3 cellular contexts compared by ENCODE assay signal in the genomic region with DNA sequence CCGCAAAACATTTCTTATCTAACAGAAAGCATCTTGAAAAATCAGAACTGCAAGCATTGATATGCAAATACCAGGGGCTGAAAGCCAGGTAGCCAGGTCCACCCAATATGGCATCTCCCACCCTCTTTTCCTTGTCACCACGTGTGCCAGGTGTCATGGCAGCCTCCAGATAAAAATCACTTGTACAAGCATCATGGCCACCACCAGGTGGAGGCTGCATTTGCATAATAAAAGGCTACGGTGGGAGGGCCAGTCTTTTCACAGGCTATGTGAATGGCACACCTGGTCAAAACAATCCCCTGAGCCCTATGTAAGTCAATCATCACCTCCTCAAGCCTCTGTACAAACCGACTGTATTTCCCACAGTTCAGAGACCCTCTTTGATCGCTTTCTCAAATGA.
TF ChIP-seq lines count a peak whose summit lies in the region.

No MANE protein-coding gene starts in this region.

TF ChIP-seq in SK-N-SH, 30 proteins besides CTCF, POLR2A, EP300 and RAD21:
- TF ChIP-seq POLR2AphosphoS5 (IDR thresholded peaks at IDR 0.05; ENCODE audit: low read depth, low read length) = no peak
- no peak for TF ChIP-seq JUND (IDR thresholded peaks at IDR 0.05)

TF ChIP-seq in SK-N-SH treated with all-trans-retinoic acid at 6 μM for 48 hours, 23 proteins besides CTCF, POLR2A, EP300 and RAD21:
- no peak for TF ChIP-seq RARB (CRISPR knock-in tag; IDR thresholded peaks at IDR 0.05)
- no peak for TF ChIP-seq CSDC2 (CRISPR knock-in tag; IDR thresholded peaks at IDR 0.05)
- TF ChIP-seq TCF4 (CRISPR knock-in tag; IDR thresholded peaks at IDR 0.05; ENCODE audit: borderline replicate concordance) = no peak
- no peak for TF ChIP-seq SNAI2 (CRISPR knock-in tag; IDR thresholded peaks at IDR 0.05)
- TF ChIP-seq PPARA (CRISPR knock-in tag; IDR thresholded peaks at IDR 0.05; ENCODE audit: borderline replicate concordance) = no peak
- TF ChIP-seq OSR1 (CRISPR knock-in tag; IDR thresholded peaks at IDR 0.05) = no peak
- TF ChIP-seq, protein P1, sequence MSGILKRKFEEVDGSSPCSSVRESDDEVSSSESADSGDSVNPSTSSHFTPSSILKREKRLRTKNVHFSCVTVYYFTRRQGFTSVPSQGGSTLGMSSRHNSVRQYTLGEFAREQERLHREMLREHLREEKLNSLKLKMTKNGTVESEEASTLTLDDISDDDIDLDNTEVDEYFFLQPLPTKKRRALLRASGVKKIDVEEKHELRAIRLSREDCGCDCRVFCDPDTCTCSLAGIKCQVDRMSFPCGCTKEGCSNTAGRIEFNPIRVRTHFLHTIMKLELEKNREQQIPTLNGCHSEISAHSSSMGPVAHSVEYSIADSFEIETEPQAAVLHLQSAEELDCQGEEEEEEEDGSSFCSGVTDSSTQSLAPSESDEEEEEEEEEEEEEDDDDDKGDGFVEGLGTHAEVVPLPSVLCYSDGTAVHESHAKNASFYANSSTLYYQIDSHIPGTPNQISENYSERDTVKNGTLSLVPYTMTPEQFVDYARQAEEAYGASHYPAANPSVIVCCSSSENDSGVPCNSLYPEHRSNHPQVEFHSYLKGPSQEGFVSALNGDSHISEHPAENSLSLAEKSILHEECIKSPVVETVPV (CRISPR knock-in tag; IDR thresholded peaks at IDR 0.05) = no peak

TF ChIP-seq in H1, 55 proteins besides CTCF, POLR2A, EP300 and RAD21:
- TF ChIP-seq TCF12 (IDR thresholded peaks at IDR 0.05; ENCODE audit: low read depth, low read length) (peak; percentile 88; the same call in 1 of the 2 replicates), RBBP5 (IDR thresholded peaks at IDR 0.05; ENCODE audit: borderline replicate concordance, low read depth, low read length) (no peak), RFX5 (IDR thresholded peaks at IDR 0.05; ENCODE audit: borderline replicate concordance, low read depth, low read length) (no peak), CREB1 (IDR thresholded peaks at IDR 0.05) (no peak), E2F6 (IDR thresholded peaks at IDR 0.05) (peak; percentile 35; the same call in 1 of the 2 replicates), SUZ12 (IDR thresholded peaks at IDR 0.05; ENCODE audit: low read length) (no peak), CBX8 (IDR thresholded peaks at IDR 0.05; ENCODE audit: borderline replicate concordance, low read depth, low read length) (no peak), SAP30 (IDR thresholded peaks at IDR 0.05; ENCODE audit: insufficient read depth, insufficient replicate concordance, low read length) (no peak), BCL11A (IDR thresholded peaks at IDR 0.05; ENCODE audit: low read depth in 2 of 2, low read length in 2 of 2) (no peak), GTF2F1 (IDR thresholded peaks at IDR 0.05; ENCODE audit: borderline replicate concordance, low read depth, low read length) (no peak), TAF1 (IDR thresholded peaks at IDR 0.05; ENCODE audit: low read depth, low read length) (0 out of 2 replicates have a peak, but pooled peaks have one; percentile 23), POU5F1 (IDR thresholded peaks at IDR 0.05; ENCODE audit: low read depth, low read length) (peak; percentile 58; the same call in 1 of the 2 replicates), YY1 (IDR thresholded peaks at IDR 0.05; ENCODE audit: low read depth, low read length) (peak; percentile 95), CBX5 (IDR thresholded peaks at IDR 0.05; ENCODE audit: low read depth, low read length) (no peak), HDAC6 (IDR thresholded peaks at IDR 0.05; ENCODE audit: low read depth, low read length) (no peak), ZNF274 (IDR thresholded peaks at IDR 0.05; ENCODE audit: borderline replicate concordance, extremely low read depth, low read length) (no peak)
- TF ChIP-seq, protein P2, sequence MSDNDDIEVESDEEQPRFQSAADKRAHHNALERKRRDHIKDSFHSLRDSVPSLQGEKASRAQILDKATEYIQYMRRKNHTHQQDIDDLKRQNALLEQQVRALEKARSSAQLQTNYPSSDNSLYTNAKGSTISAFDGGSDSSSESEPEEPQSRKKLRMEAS (IDR thresholded peaks at IDR 0.05) = peak; percentile 68; the same call in 1 of the 2 replicates
